33 cellular contexts compared by ENCODE assay signal in genomic region chr17:46776298-46777005, GRCh38. TPM values are rescaled to one million over a fixed set of nuclear protein-coding genes. Genes with fewer than 3 reads are reported as not detected.
"Had no signal": no experiment of that assay in that cellular context is flagged by ENCODE, and none has a peak within 500 bp of the region (broad histone marks: within the 10 kb centered on the region; RNA-seq: fewer than 3 reads in every experiment).

No MANE protein-coding gene starts in this region.

- H3K36me3 Mint-ChIP-seq: activated CD4-positive, alpha-beta memory T cell treated with anti-CD3 and anti-CD28 coated beads for 36 hours; activated naive CD4-positive, alpha-beta T cell treated with anti-CD3 and anti-CD28 coated beads, Interleukin-2, amount 10 ng/mL, durations not matched to agents 7 days and 5 days; activated naive CD8-positive, alpha-beta T cell treated with anti-CD3 and anti-CD28 coated beads, Interleukin-2, amount 10 ng/mL, durations not matched to agents 7 days and 5 days; brain; natural killer cell treated with Interleukin-12 subunit alpha and Interleukin-12 subunit beta and Interleukin-15 and Interleukin-18, amount 100 ng/mL, for 72 hours; stimulated activated naive B cell treated with anti-CD40 and anti-IgM and Interleukin-4, amounts not matched to agents 10 μg/mL and 1 μg/mL and 100 μg/mL, for 72 hours had no signal

- DNase-seq: activated CD4-positive, alpha-beta memory T cell treated with anti-CD3 and anti-CD28 coated beads for 36 hours; activated CD4-positive, alpha-beta T cell treated with anti-CD3 and anti-CD28 coated beads, Interleukin-2, amount 10 ng/mL, durations not matched to agents 24 days and 14 days; activated CD4-positive, CD25-positive, alpha-beta regulatory T cell treated with anti-CD3 and anti-CD28 coated beads, Interleukin-2, amount 50 U/mL, for 72 hours; activated CD8-positive, alpha-beta memory T cell treated with anti-CD3 and anti-CD28 coated beads, Interleukin-2, amount 50 U/mL, for 4 hours; activated gamma-delta T cell; activated naive CD4-positive, alpha-beta T cell treated with anti-CD3 and anti-CD28 coated beads, Interleukin-2, amount 10 ng/mL, durations not matched to agents 7 days and 5 days; activated naive CD8-positive, alpha-beta T cell treated with anti-CD3 and anti-CD28 coated beads, Interleukin-2, amount 10 ng/mL, durations not matched to agents 7 days and 5 days; activated T-cell treated with anti-CD3 and anti-CD28 coated beads, Interleukin-2, amount 50 U/mL, for 24 hours; cerebellar nuclear complex; dorsolateral prefrontal cortex; effector memory CD4-positive, alpha-beta T cell; erythroblast; gastrocnemius medialis; glutamatergic neuron; left ventricle myocardium inferior; mesendoderm; stimulated activated CD4-positive, alpha-beta T cell treated with anti-CD3 and anti-CD28 coated beads, Interleukin-1b, Interleukin-23, amount 100 ng/mL, for 48 hours; stimulated activated CD4-positive, alpha-beta T cell treated with anti-CD3 and anti-CD28 coated beads, Interleukin-4, amount 100 ng/mL, for 4 hours; stimulated activated CD8-positive, alpha-beta memory T cell treated with anti-CD3 and anti-CD28 coated beads, Interleukin-4, amount 100 ng/mL, for 48 hours; stimulated activated naive B cell treated with anti-CD40 and anti-IgM and Interleukin-4, amounts not matched to agents 10 μg/mL and 1 μg/mL and 100 μg/mL, for 72 hours; T-helper 2 cell had no signal

- H3K27ac ChIP-seq: ascending aorta, cardiac muscle cell, coronary artery, dorsolateral prefrontal cortex, gastrocnemius medialis, left ventricle myocardium inferior, neutrophil, suprapubic skin, tibial artery had no signal

- H3K4me3 ChIP-seq: ascending aorta, cardiac muscle cell, coronary artery, dorsolateral prefrontal cortex, gastrocnemius medialis, left ventricle myocardium inferior, lung, mucosa of descending colon, suprapubic skin, tibial artery had no signal

- H3K9me3 Mint-ChIP-seq: activated CD4-positive, alpha-beta memory T cell treated with anti-CD3 and anti-CD28 coated beads for 36 hours; activated CD4-positive, alpha-beta T cell treated with anti-CD3 and anti-CD28 coated beads, Interleukin-2, amount 10 ng/mL, durations not matched to agents 24 days and 14 days; activated naive CD4-positive, alpha-beta T cell treated with anti-CD3 and anti-CD28 coated beads, Interleukin-2, amount 10 ng/mL, durations not matched to agents 7 days and 5 days; activated naive CD8-positive, alpha-beta T cell treated with anti-CD3 and anti-CD28 coated beads, Interleukin-2, amount 10 ng/mL, durations not matched to agents 7 days and 5 days; activated T-cell treated with anti-CD3 and anti-CD28 coated beads, Interleukin-2, amount 50 U/mL, for 24 hours; brain; natural killer cell treated with Interleukin-12 subunit alpha and Interleukin-12 subunit beta and Interleukin-15 and Interleukin-18, amount 100 ng/mL, for 72 hours; stimulated activated naive B cell treated with anti-CD40 and anti-IgM and Interleukin-4, amounts not matched to agents 10 μg/mL and 1 μg/mL and 100 μg/mL, for 72 hours had no signal

- H3K4me3 Mint-ChIP-seq: activated CD4-positive, alpha-beta memory T cell treated with anti-CD3 and anti-CD28 coated beads for 36 hours; activated CD4-positive, alpha-beta T cell treated with anti-CD3 and anti-CD28 coated beads, Interleukin-2, amount 10 ng/mL, durations not matched to agents 24 days and 14 days; activated naive CD4-positive, alpha-beta T cell treated with anti-CD3 and anti-CD28 coated beads, Interleukin-2, amount 10 ng/mL, durations not matched to agents 7 days and 5 days; activated naive CD8-positive, alpha-beta T cell treated with anti-CD3 and anti-CD28 coated beads, Interleukin-2, amount 10 ng/mL, durations not matched to agents 7 days and 5 days; activated T-cell treated with anti-CD3 and anti-CD28 coated beads, Interleukin-2, amount 50 U/mL, for 24 hours; brain; natural killer cell treated with Interleukin-12 subunit alpha and Interleukin-12 subunit beta and Interleukin-15 and Interleukin-18, amount 100 ng/mL, for 72 hours; stimulated activated naive B cell treated with anti-CD40 and anti-IgM and Interleukin-4, amounts not matched to agents 10 μg/mL and 1 μg/mL and 100 μg/mL, for 72 hours had no signal

- H3K36me3 ChIP-seq: ascending aorta, cardiac muscle cell, gastrocnemius medialis, left ventricle myocardium inferior, neutrophil, suprapubic skin, tibial artery had no signal

- H3K9me3 ChIP-seq: ascending aorta, gastrocnemius medialis, left ventricle myocardium inferior, mucosa of descending colon, neutrophil, suprapubic skin, tibial artery had no signal

- H3K27ac Mint-ChIP-seq: activated CD4-positive, alpha-beta memory T cell treated with anti-CD3 and anti-CD28 coated beads for 36 hours; activated CD4-positive, alpha-beta T cell treated with anti-CD3 and anti-CD28 coated beads, Interleukin-2, amount 10 ng/mL, durations not matched to agents 24 days and 14 days; activated naive CD4-positive, alpha-beta T cell treated with anti-CD3 and anti-CD28 coated beads, Interleukin-2, amount 10 ng/mL, durations not matched to agents 7 days and 5 days; activated naive CD8-positive, alpha-beta T cell treated with anti-CD3 and anti-CD28 coated beads, Interleukin-2, amount 10 ng/mL, durations not matched to agents 7 days and 5 days; activated T-cell treated with anti-CD3 and anti-CD28 coated beads, Interleukin-2, amount 50 U/mL, for 24 hours; natural killer cell treated with Interleukin-12 subunit alpha and Interleukin-12 subunit beta and Interleukin-15 and Interleukin-18, amount 100 ng/mL, for 72 hours; progenitor cell of endocrine pancreas; stimulated activated naive B cell treated with anti-CD40 and anti-IgM and Interleukin-4, amounts not matched to agents 10 μg/mL and 1 μg/mL and 100 μg/mL, for 72 hours had no signal

- ATAC-seq: gastrocnemius medialis; natural killer cell treated with Interleukin-12 subunit alpha and Interleukin-12 subunit beta and Interleukin-15 and Interleukin-18, amount 100 ng/mL, for 72 hours; sciatic nerve; stimulated activated naive B cell treated with anti-CD40 and anti-IgM and Interleukin-4, amounts not matched to agents 10 μg/mL and 1 μg/mL and 100 μg/mL, for 72 hours had no signal

- H3K27me3 ChIP-seq: ascending aorta, cardiac muscle cell had no signal

RNA-seq across cellular contexts. Expression of gene WNT3, which starts 42.0 kb away (rescaled TPM):
- total RNA-seq: activated naive CD8-positive, alpha-beta T cell treated with anti-CD3 and anti-CD28 coated beads, Interleukin-2, amount 10 ng/mL, durations not matched to agents 7 days and 5 days; ascending aorta had no signal
